Comparison of ENCODE assay signal across 10 cellular contexts in the genomic region with DNA sequence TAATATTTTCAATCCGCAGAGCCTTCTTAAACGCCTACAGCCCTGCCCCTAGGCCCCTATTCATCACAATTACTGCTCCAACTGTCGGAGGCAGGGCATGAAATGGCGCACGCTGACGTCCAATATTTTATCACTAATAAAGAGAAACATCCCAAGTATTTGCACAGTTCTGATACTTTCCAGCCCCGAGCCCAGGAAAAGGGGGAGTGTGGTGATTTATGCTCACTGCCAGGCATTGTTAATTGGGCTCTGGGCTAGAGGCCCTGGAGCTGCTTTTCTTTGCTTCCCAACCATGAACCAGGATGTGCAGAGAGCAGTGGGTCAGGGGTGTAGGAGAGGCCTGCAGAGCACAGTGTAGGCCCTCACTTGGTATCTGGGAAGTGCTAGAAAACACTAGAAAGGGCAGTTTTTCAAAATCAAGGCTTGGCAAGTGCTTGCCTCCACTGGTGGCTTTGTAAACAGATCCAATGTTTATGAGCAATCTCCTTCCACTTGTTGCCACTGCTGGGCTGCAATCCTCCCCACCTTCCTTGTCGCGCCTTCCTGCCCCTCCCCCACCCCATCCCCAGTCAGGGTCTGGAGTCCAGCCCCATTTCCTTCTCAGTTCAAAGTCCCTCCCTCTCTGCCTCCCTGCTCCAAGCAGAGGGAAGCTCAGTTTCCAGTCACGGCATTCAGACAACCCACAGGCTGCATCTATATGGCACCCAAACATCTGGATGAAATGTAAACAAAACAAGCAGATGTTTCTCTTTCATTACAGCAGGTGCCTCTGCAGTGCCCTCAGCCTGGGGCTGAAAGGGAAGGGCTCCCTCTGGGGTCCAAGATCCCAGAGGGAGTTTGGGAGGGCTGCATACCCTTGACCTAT.
DNase-seq lines count a peak whose midpoint lies in the region; ATAC-seq and TF ChIP-seq lines count a peak whose summit lies in the region.
"Had no signal": no experiment of that assay in that cellular context is flagged by ENCODE, and none has a peak within 500 bp of the region (broad histone marks: within the 10 kb centered on the region; RNA-seq: fewer than 3 reads in every experiment).

No MANE protein-coding gene starts in this region.

- no peaks in the 10 kb centered on the region for H3K36me3 Mint-ChIP-seq in glutamatergic neuron (ENCODE audit: unreplicated experiment)

- no peaks in the 10 kb centered on the region for H3K36me3 ChIP-seq in HUES48 (ENCODE audit: control insufficient read depth, insufficient read depth, low read length)
- no peaks in the 10 kb centered on the region for H3K36me3 ChIP-seq in stomach smooth muscle (ENCODE audit: control insufficient read depth in 2 of 2, insufficient read depth in 2 of 2, low read length in 2 of 2)

- H3K27ac ChIP-seq in HUES48 (ENCODE audit: low read depth, low read length): peak overlapping the region; percentile 0
- peak overlapping the region; percentile 43 for H3K27ac ChIP-seq in VCaP
- H3K27ac ChIP-seq in stomach smooth muscle (ENCODE audit: low read length): peak overlapping the region; percentile 58

- ATAC-seq in HG03442 (IDR thresholded peaks at IDR 0.05; ENCODE audit: unreplicated experiment): no peak
- ATAC-seq in HG03520 (IDR thresholded peaks at IDR 0.05; ENCODE audit: unreplicated experiment): no peak

- H3K27me3 ChIP-seq in HUES48 (ENCODE audit: control insufficient read depth, insufficient read depth, low read length) (no peaks in the 10 kb centered on the region), stomach smooth muscle (ENCODE audit: control insufficient read depth in 1 of 2, insufficient read depth in 2 of 2, low read length in 2 of 2) (no peaks in the 10 kb centered on the region)

- peaks cover 23% of the 10 kb centered on the region for H3K4me1 ChIP-seq in HUES48 (ENCODE audit: control insufficient read depth, insufficient read depth, low read length)
- peaks cover 52% of the 10 kb centered on the region for H3K4me1 ChIP-seq in stomach smooth muscle (ENCODE audit: control insufficient read depth, insufficient read depth, low read length)

- TF ChIP-seq CTCF in VCaP (conservative IDR thresholded peaks at IDR 0.05): no peak
- TF ChIP-seq CTCF in glutamatergic neuron (IDR thresholded peaks at IDR 0.05; ENCODE audit: partially characterized antibody, unreplicated experiment): no peak

- no peak overlapping the region for H3K27ac Mint-ChIP-seq in glutamatergic neuron (ENCODE audit: unreplicated experiment)

- DNase-seq in iris pigment epithelial cell (ENCODE audit: low read depth) (peak; percentile 24), glutamatergic neuron (no peak)
- DNase-seq in stimulated activated CD4-positive, alpha-beta T cell treated with anti-CD3 and anti-CD28 coated beads, Interleukin-15, amount 100 ng/mL, for 24 hours: no peak
- DNase-seq: cortex of kidney, occipital lobe had no signal

- H3K27me3 Mint-ChIP-seq in glutamatergic neuron (ENCODE audit: unreplicated experiment): no peaks in the 10 kb centered on the region

- H3K9me3 ChIP-seq in HUES48 (ENCODE audit: control insufficient read depth, insufficient read depth, low read length): no peaks in the 10 kb centered on the region
- H3K9me3 ChIP-seq in stomach smooth muscle (ENCODE audit: control insufficient read depth in 2 of 2, low read length in 2 of 2): no peaks in the 10 kb centered on the region

- H3K4me1 Mint-ChIP-seq in glutamatergic neuron (ENCODE audit: low read depth, unreplicated experiment): peaks cover 41% of the 10 kb centered on the region

- H3K4me3 Mint-ChIP-seq in glutamatergic neuron (ENCODE audit: unreplicated experiment): no peak overlapping the region

- H3K4me3 ChIP-seq in HUES48 (ENCODE audit: low read depth, low read length) (no peak overlapping the region), stomach smooth muscle (ENCODE audit: low read length in 2 of 2) (no peak overlapping the region)

- H3K9me3 Mint-ChIP-seq in glutamatergic neuron (ENCODE audit: unreplicated experiment): peaks cover 8% of the 10 kb centered on the region

- H3K9ac ChIP-seq in HUES48 (ENCODE audit: low read depth, low read length) (no peak overlapping the region), stomach smooth muscle (ENCODE audit: low read length in 2 of 2) (peak overlapping the region in 1 of 2 donors; percentile 13)

Comparison
In these comparisons a context has a peak if more than half of its experiments do, and no peak if none do; other contexts are left out.
1. H3K27ac ChIP-seq: peak in every context shown above with its lines; median percentile 58 in stomach smooth muscle; 43 in VCaP; 0 in HUES48.